ENCODE assay signal across 9 cellular contexts in genomic region chr9:124480621-124480981, GRCh38. TPM values are rescaled to one million over a fixed set of nuclear protein-coding genes. Genes with fewer than 3 reads are reported as not detected.
DNase-seq lines count a peak whose midpoint lies in the region; ATAC-seq lines count a peak whose summit lies in the region.
"Had no signal": no experiment of that assay in that cellular context is flagged by ENCODE, and none has a peak within 500 bp of the region (broad histone marks: within the 10 kb centered on the region; RNA-seq: fewer than 3 reads in every experiment).

No MANE protein-coding gene starts in this region.

- H3K9me3 Mint-ChIP-seq in stimulated activated naive B cell treated with anti-CD40 and anti-IgM and Interleukin-4, amounts not matched to agents 10 μg/mL and 1 μg/mL and 100 μg/mL, for 72 hours = peaks cover 3 to 5% of the 10 kb centered on the region in 2 donors
- H3K9me3 Mint-ChIP-seq in activated CD4-positive, alpha-beta T cell treated with anti-CD3 and anti-CD28 coated beads, Interleukin-2, amount 10 ng/mL, durations not matched to agents 7 days and 5 days = no peaks in the 10 kb centered on the region

- ATAC-seq in stimulated activated naive B cell treated with anti-CD40 and anti-IgM and Interleukin-4, amounts not matched to agents 10 μg/mL and 1 μg/mL and 100 μg/mL, for 72 hours (replicated peaks) = peak; percentile 45 to 49
- ATAC-seq: pancreas had no signal

- peaks cover 1 to 5% of the 10 kb centered on the region in 2 donors for H3K4me1 Mint-ChIP-seq in stimulated activated naive B cell treated with anti-CD40 and anti-IgM and Interleukin-4, amounts not matched to agents 10 μg/mL and 1 μg/mL and 100 μg/mL, for 72 hours
- H3K4me1 Mint-ChIP-seq in activated CD4-positive, alpha-beta T cell treated with anti-CD3 and anti-CD28 coated beads, Interleukin-2, amount 10 ng/mL, durations not matched to agents 7 days and 5 days = peaks cover 4% of the 10 kb centered on the region

- no peak overlapping the region for H3K4me3 Mint-ChIP-seq in stimulated activated naive B cell treated with anti-CD40 and anti-IgM and Interleukin-4, amounts not matched to agents 10 μg/mL and 1 μg/mL and 100 μg/mL, for 72 hours
- H3K4me3 Mint-ChIP-seq in activated CD4-positive, alpha-beta T cell treated with anti-CD3 and anti-CD28 coated beads, Interleukin-2, amount 10 ng/mL, durations not matched to agents 7 days and 5 days = no peak overlapping the region

- CTCF ChIA-PET in activated CD4-positive, alpha-beta T cell treated with anti-CD3 and anti-CD28 coated beads, Interleukin-2, amount 10 ng/mL, durations not matched to agents 7 days and 5 days (lab: Charles Lee) = no interaction called here

- no peak overlapping the region for H3K27ac Mint-ChIP-seq in stimulated activated naive B cell treated with anti-CD40 and anti-IgM and Interleukin-4, amounts not matched to agents 10 μg/mL and 1 μg/mL and 100 μg/mL, for 72 hours
- H3K27ac Mint-ChIP-seq in activated CD4-positive, alpha-beta T cell treated with anti-CD3 and anti-CD28 coated beads, Interleukin-2, amount 10 ng/mL, durations not matched to agents 7 days and 5 days = no peak overlapping the region

- no peaks in the 10 kb centered on the region for H3K36me3 Mint-ChIP-seq in stimulated activated naive B cell treated with anti-CD40 and anti-IgM and Interleukin-4, amounts not matched to agents 10 μg/mL and 1 μg/mL and 100 μg/mL, for 72 hours
- no peaks in the 10 kb centered on the region for H3K36me3 Mint-ChIP-seq in activated CD4-positive, alpha-beta T cell treated with anti-CD3 and anti-CD28 coated beads, Interleukin-2, amount 10 ng/mL, durations not matched to agents 7 days and 5 days (ENCODE audit: low read depth)

- POLR2A ChIA-PET in activated CD4-positive, alpha-beta T cell treated with anti-CD3 and anti-CD28 coated beads, Interleukin-2, amount 10 ng/mL, durations not matched to agents 7 days and 5 days (lab: Charles Lee) = no interaction called here

- peaks cover 37 to 56% of the 10 kb centered on the region in 2 donors for H3K27me3 Mint-ChIP-seq in stimulated activated naive B cell treated with anti-CD40 and anti-IgM and Interleukin-4, amounts not matched to agents 10 μg/mL and 1 μg/mL and 100 μg/mL, for 72 hours
- peaks cover 14% of the 10 kb centered on the region for H3K27me3 Mint-ChIP-seq in activated CD4-positive, alpha-beta T cell treated with anti-CD3 and anti-CD28 coated beads, Interleukin-2, amount 10 ng/mL, durations not matched to agents 7 days and 5 days

- DNase-seq in SIG-M5 treated with dmso at 0.1 percent for 504 hours (lab: John Stamatoyannopoulos, UW; ENCODE audit: unreplicated experiment) (peak; percentile 35), SIG-M5 (lab: John Stamatoyannopoulos, UW) (no peak), NCI-H69 (lab: John Stamatoyannopoulos, UW) (peak; percentile 76), cerebellar cortex (ENCODE audit: low spot score) (peak; percentile 42), AML-193 (lab: John Stamatoyannopoulos, UW) (no peak), cerebellum (ENCODE audit: low spot score) (no peak)
- DNase-seq in stimulated activated naive B cell treated with anti-CD40 and anti-IgM and Interleukin-4, amounts not matched to agents 10 μg/mL and 1 μg/mL and 100 μg/mL, for 72 hours = no peak
- DNase-seq in activated CD4-positive, alpha-beta T cell treated with anti-CD3 and anti-CD28 coated beads, Interleukin-2, amount 10 ng/mL, durations not matched to agents 7 days and 5 days = no peak

RNA-seq across cellular contexts. Expression of gene NR5A1, which starts 26.6 kb away (rescaled TPM):
- not detected for total RNA-seq in activated CD4-positive, alpha-beta T cell treated with anti-CD3 and anti-CD28 coated beads, Interleukin-2, amount 10 ng/mL, durations not matched to agents 7 days and 5 days
- total RNA-seq in cerebellum = not detected

RNA-seq across cellular contexts. Expression of gene ADGRD2, which starts 30.4 kb away (rescaled TPM):
- total RNA-seq in activated CD4-positive, alpha-beta T cell treated with anti-CD3 and anti-CD28 coated beads, Interleukin-2, amount 10 ng/mL, durations not matched to agents 7 days and 5 days = not detected
- total RNA-seq in cerebellum = 1.5 TPM
- total RNA-seq: pancreas had no signal

Comparison
In these comparisons a context has a peak if more than half of its experiments do, and no peak if none do; other contexts are left out.
1. DNase-seq: peak in SIG-M5 treated with dmso at 0.1 percent for 504 hours (single experiment), NCI-H69 (single experiment) and cerebellar cortex (single experiment); none in SIG-M5 (single experiment), stimulated activated naive B cell treated with anti-CD40 and anti-IgM and Interleukin-4, amounts not matched to agents 10 μg/mL and 1 μg/mL and 100 μg/mL, for 72 hours (single experiment), activated CD4-positive, alpha-beta T cell treated with anti-CD3 and anti-CD28 coated beads, Interleukin-2, amount 10 ng/mL, durations not matched to agents 7 days and 5 days (single experiment), AML-193 (0 of 2) and cerebellum (single experiment).